In the genomic region with DNA sequence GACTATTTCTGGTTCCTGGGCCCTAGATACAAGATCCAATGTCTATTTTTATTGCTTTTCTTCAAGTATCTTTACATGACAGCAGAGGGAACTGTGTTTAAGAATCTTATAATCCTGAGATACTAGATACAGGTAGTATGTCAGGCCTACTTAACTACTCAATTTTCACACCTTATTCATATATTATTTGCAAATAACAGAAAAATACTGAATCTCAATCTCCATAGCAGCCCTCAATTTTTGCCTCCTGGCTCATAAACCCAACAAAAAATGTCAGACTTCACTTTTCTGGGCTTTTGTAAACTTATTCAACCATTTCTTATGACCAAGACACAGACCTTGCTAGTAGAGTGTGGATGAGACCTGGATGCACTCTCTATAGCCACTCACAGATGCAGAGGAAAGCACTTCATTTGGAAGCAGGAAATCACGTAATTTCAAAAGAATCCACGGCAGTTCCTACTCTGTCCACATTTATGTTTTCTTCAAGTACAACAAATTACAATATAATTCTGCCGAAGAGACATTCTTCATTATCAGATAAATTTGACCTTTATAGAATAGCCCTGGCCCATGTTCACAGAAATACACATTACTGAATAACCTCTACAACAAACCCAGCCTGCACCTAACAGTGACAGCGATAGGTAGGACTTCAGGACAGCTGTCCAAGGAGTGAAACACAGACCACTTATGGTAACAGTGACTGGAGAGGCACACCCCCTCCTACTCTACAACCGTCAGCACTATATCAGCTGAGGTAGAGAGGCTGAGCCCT, we compare ENCODE assay signal across 2 cellular contexts.
TF ChIP-seq lines count a peak whose summit lies in the region.

No MANE protein-coding gene starts in this region.

TF ChIP-seq in endothelial cell of umbilical vein, 7 proteins besides CTCF, POLR2A, EP300 and RAD21:
- TF ChIP-seq EZH2 (IDR thresholded peaks at IDR 0.05; ENCODE audit: borderline replicate concordance, low read depth, low read length, severe bottlenecking) (no peak), FOS (IDR thresholded peaks at IDR 0.05; ENCODE audit: borderline replicate concordance, insufficient read depth, low read length) (peak; percentile 20), JUN (IDR thresholded peaks at IDR 0.05; ENCODE audit: borderline replicate concordance, insufficient read depth, insufficient read length, low read depth) (peak; percentile 87), MYC (IDR thresholded peaks at IDR 0.05; ENCODE audit: low read depth, low read length) (no peak), GATA2 (IDR thresholded peaks at IDR 0.05; ENCODE audit: insufficient read depth, insufficient read length, low read depth, low read length) (peak; percentile 30)
- TF ChIP-seq, protein P1, sequence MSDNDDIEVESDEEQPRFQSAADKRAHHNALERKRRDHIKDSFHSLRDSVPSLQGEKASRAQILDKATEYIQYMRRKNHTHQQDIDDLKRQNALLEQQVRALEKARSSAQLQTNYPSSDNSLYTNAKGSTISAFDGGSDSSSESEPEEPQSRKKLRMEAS (IDR thresholded peaks at IDR 0.05; ENCODE audit: insufficient read depth, insufficient read length): no peak

TF ChIP-seq in HEK293T, 16 proteins besides CTCF, POLR2A, EP300 and RAD21:
- TF ChIP-seq FOXA1 (IDR thresholded peaks at IDR 0.05): no peak
- TF ChIP-seq ELF4 (IDR thresholded peaks at IDR 0.05): no peak
- TF ChIP-seq SP1 (IDR thresholded peaks at IDR 0.05): no peak
- TF ChIP-seq SUZ12 (IDR thresholded peaks at IDR 0.05): no peak
- TF ChIP-seq ARNT (IDR thresholded peaks at IDR 0.05): no peak
- no peak for TF ChIP-seq L3MBTL2 (conservative IDR thresholded peaks at IDR 0.05)
